26 cellular contexts compared by ENCODE assay signal in the genomic region with DNA sequence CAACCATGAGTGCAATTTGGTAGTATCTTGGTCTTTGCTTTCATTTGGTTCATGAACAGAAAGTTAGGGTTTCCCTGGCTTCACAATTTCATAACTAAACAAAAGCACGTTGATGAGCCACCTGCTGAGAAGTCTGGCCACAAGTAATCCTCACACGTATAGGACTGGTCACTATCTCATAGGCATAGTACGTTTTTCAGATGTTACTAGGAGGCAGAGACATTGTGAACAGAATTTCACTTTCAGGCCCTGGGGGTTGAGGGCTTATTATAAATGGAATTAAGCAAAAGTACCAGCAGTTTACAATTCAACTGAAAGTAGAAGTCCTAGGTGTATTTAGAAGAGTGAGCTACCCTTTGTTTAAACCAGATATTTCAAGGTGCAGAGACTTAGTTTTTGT.
A peak's percentile ranks its signal among the peaks of the same experiment; 100 is the strongest.
DNase-seq lines count a peak whose midpoint lies in the region; ATAC-seq, FAIRE-seq and TF ChIP-seq lines count a peak whose summit lies in the region.
"Had no signal": no experiment of that assay in that cellular context is flagged by ENCODE, and none has a peak within 500 bp of the region (broad histone marks: within the 10 kb centered on the region; RNA-seq: fewer than 3 reads in every experiment).

No MANE protein-coding gene starts in this region.

- H3K79me2 ChIP-seq in MM.1S (ENCODE audit: low read length), result no peaks in the 10 kb centered on the region
- H3K79me2 ChIP-seq in trophoblast cell (ENCODE audit: control insufficient read depth, insufficient read depth, low read length, poor library complexity), result peaks cover 4% of the 10 kb centered on the region

- TF ChIP-seq CTCF in D721Med (IDR thresholded peaks at IDR 0.05; ENCODE audit: insufficient read depth, missing control alignments) (no peak), MM.1S (IDR thresholded peaks at IDR 0.05; ENCODE audit: low read length) (no peak)

- H3K4me3 ChIP-seq in MM.1S (ENCODE audit: low read length) (no peak overlapping the region), trophoblast cell (ENCODE audit: low read depth, low read length) (no peak overlapping the region)
- H3K4me3 ChIP-seq: A549; BLaER1 treated with 17β-estradiol and CSF1 and Interleukin-3, amounts not matched to agents 10 nM and 100 nM; GM23338 had no signal

- peaks cover 11% of the 10 kb centered on the region for H3F3A ChIP-seq in MM.1S (ENCODE audit: insufficient read depth, low read length)

- no peaks in the 10 kb centered on the region for H3K9me3 Mint-ChIP-seq in activated T-cell treated with anti-CD3 and anti-CD28 coated beads, Interleukin-2, amount 50 U/mL, for 24 hours
- H3K9me3 Mint-ChIP-seq: CD14-positive monocyte; CD4-positive, alpha-beta T cell; GM23338; H9; HFFc6 had no signal

- no peak overlapping the region for H3K9ac ChIP-seq in MM.1S (ENCODE audit: low read length)
- H3K9ac ChIP-seq in trophoblast cell (ENCODE audit: low read length), result no peak overlapping the region
- H3K9ac ChIP-seq: BLaER1 treated with 17β-estradiol and CSF1 and Interleukin-3, amounts not matched to agents 10 nM and 100 nM had no signal

- DNase-seq in D721Med (ENCODE audit: insufficient read length, low spot score) (no peak), MM.1S (peak; percentile 80), HUDEP-2 (lab: John Stamatoyannopoulos, UW; ENCODE audit: unreplicated experiment in 76 of 76) (no peak), trophoblast cell (no peak)
- DNase-seq in activated T-cell treated with anti-CD3 and anti-CD28 coated beads, Interleukin-2, amount 50 U/mL, for 24 hours, result no peak
- DNase-seq: 8988T; ACHN; AML-193; BE2C; CD4-positive, alpha-beta T cell; CD8-positive, alpha-beta memory T cell; DMS53; DMS79 treated with DMSO at 0.1 percent for 48 hours; GF-D8; H9; HFFc6 had no signal

- H2BK120ac ChIP-seq in trophoblast cell (ENCODE audit: insufficient read depth, low read length, poor library complexity), result no peak overlapping the region

- H2AFZ ChIP-seq in MM.1S (ENCODE audit: low read length) (no peak overlapping the region), trophoblast cell (ENCODE audit: insufficient read depth, low read length, poor library complexity) (no peak overlapping the region)
- H2AFZ ChIP-seq: GM23338 had no signal

- no peak overlapping the region for H4K8ac ChIP-seq in trophoblast cell (ENCODE audit: low read depth, low read length)

- H3K4me1 Mint-ChIP-seq in activated T-cell treated with anti-CD3 and anti-CD28 coated beads, Interleukin-2, amount 50 U/mL, for 24 hours (ENCODE audit: low read depth), result no peaks in the 10 kb centered on the region
- H3K4me1 Mint-ChIP-seq: CD8-positive, alpha-beta memory T cell had no signal

- peak; percentile 65 for ATAC-seq in GM18498 (IDR thresholded peaks at IDR 0.05; ENCODE audit: unreplicated experiment)
- peak; percentile 67 for ATAC-seq in HG02870 (IDR thresholded peaks at IDR 0.05; ENCODE audit: unreplicated experiment)
- ATAC-seq in HG02642 (IDR thresholded peaks at IDR 0.05; ENCODE audit: poor library complexity, unreplicated experiment), result no peak
- ATAC-seq: A549, GM23338, HCT116 had no signal

- no peak overlapping the region for H3K18ac ChIP-seq in trophoblast cell (ENCODE audit: low read length)

- H2BK5ac ChIP-seq in trophoblast cell (ENCODE audit: low read depth, low read length, poor library complexity), result no peak overlapping the region

- no peak overlapping the region for H2AK5ac ChIP-seq in trophoblast cell (ENCODE audit: low read length)

- no CpG with 5 or more reads among the region's 3 CpGs for WGBS in trophoblast cell (ENCODE audit: extremely low coverage, insufficient coverage, insufficient read length)

- no peak overlapping the region for H2BK12ac ChIP-seq in trophoblast cell (ENCODE audit: low read length)

- H3K27me3 ChIP-seq in MM.1S (replicated peaks; ENCODE audit: insufficient read depth, low read length) (no peaks in the 10 kb centered on the region), trophoblast cell (ENCODE audit: insufficient read depth, low read length) (no peaks in the 10 kb centered on the region)
- H3K27me3 ChIP-seq: BE2C; BLaER1 treated with 17β-estradiol and CSF1 and Interleukin-3, amounts not matched to agents 10 nM and 100 nM had no signal

- no peak overlapping the region for H4K12ac ChIP-seq in trophoblast cell (ENCODE audit: low read depth, low read length)

- H3K4me1 ChIP-seq in MM.1S (ENCODE audit: low read length) (peaks cover 8% of the 10 kb centered on the region), trophoblast cell (ENCODE audit: control insufficient read depth in 1 of 2, insufficient read depth in 2 of 2, low read length in 2 of 2) (peaks cover 15% of the 10 kb centered on the region in 2 experiments)
- H3K4me1 ChIP-seq: A549, BE2C had no signal

- H3K79me1 ChIP-seq in trophoblast cell (ENCODE audit: low read length), result peaks cover 13% of the 10 kb centered on the region

- no peak overlapping the region for H3K23ac ChIP-seq in trophoblast cell (ENCODE audit: low read length)

- H3K14ac ChIP-seq in trophoblast cell (ENCODE audit: low read length), result no peak overlapping the region

- H3K4ac ChIP-seq in trophoblast cell (ENCODE audit: low read depth, low read length), result no peak overlapping the region

- H3K9me2 ChIP-seq in MM.1S (replicated peaks; ENCODE audit: insufficient read depth, low read length), result no peaks in the 10 kb centered on the region

- no peak overlapping the region for H3K27ac Mint-ChIP-seq in activated T-cell treated with anti-CD3 and anti-CD28 coated beads, Interleukin-2, amount 50 U/mL, for 24 hours
- H3K27ac Mint-ChIP-seq: CD14-positive monocyte; CD4-positive, alpha-beta T cell; CD8-positive, alpha-beta memory T cell; GM23338; H9; HFFc6 had no signal

- no peak overlapping the region; the same call in 1 of the 2 replicates for H3K27ac ChIP-seq in MM.1S (ENCODE audit: low read length)
- H3K27ac ChIP-seq in trophoblast cell (ENCODE audit: low read depth, low read length), result no peak overlapping the region
- H3K27ac ChIP-seq: A549; BLaER1 treated with 17β-estradiol and CSF1 and Interleukin-3, amounts not matched to agents 10 nM and 100 nM had no signal

- FAIRE-seq in D721Med (lab: Jason Lieb, UNC), result peak; percentile 98
- FAIRE-seq: A549, GM18507, GM19239 had no signal

- H3K36me3 ChIP-seq in MM.1S (replicated peaks; ENCODE audit: insufficient read depth, low read length) (no peaks in the 10 kb centered on the region), trophoblast cell (ENCODE audit: control insufficient read depth in 1 of 2, insufficient read depth in 2 of 2, low read length in 2 of 2) (peaks cover 10 to 13% of the 10 kb centered on the region in 2 experiments)
- H3K36me3 ChIP-seq: BE2C had no signal

- H3K4me3 Mint-ChIP-seq in activated T-cell treated with anti-CD3 and anti-CD28 coated beads, Interleukin-2, amount 50 U/mL, for 24 hours, result no peak overlapping the region
- H3K4me3 Mint-ChIP-seq: CD14-positive monocyte; CD4-positive, alpha-beta T cell; CD8-positive, alpha-beta memory T cell; GM23338; H9; HFFc6 had no signal

- H3K9me3 ChIP-seq in MM.1S (replicated peaks; ENCODE audit: insufficient read depth, low read length) (no peaks in the 10 kb centered on the region), trophoblast cell (ENCODE audit: insufficient read depth, low read depth, low read length) (no peaks in the 10 kb centered on the region)
- H3K9me3 ChIP-seq: A549; BE2C; BLaER1 treated with 17β-estradiol and CSF1 and Interleukin-3, amounts not matched to agents 10 nM and 100 nM had no signal

- H3K36me3 Mint-ChIP-seq in activated T-cell treated with anti-CD3 and anti-CD28 coated beads, Interleukin-2, amount 50 U/mL, for 24 hours (ENCODE audit: low read depth), result peaks cover 2% of the 10 kb centered on the region
- H3K36me3 Mint-ChIP-seq: CD14-positive monocyte had no signal

- no peak overlapping the region for H3K4me2 ChIP-seq in MM.1S (ENCODE audit: low read depth, low read length)
- H3K4me2 ChIP-seq in trophoblast cell (ENCODE audit: low read length), result no peak overlapping the region
- H3K4me2 ChIP-seq: A549; BLaER1 treated with 17β-estradiol and CSF1 and Interleukin-3, amounts not matched to agents 10 nM and 100 nM; GM23338 had no signal

- no peaks in the 10 kb centered on the region for H4K20me1 ChIP-seq in MM.1S (ENCODE audit: insufficient read depth, low read length)
- H4K20me1 ChIP-seq: BLaER1 treated with 17β-estradiol and CSF1 and Interleukin-3, amounts not matched to agents 10 nM and 100 nM had no signal

- no peak overlapping the region for H4K91ac ChIP-seq in trophoblast cell (ENCODE audit: low read depth, low read length)

- H3K27me3 Mint-ChIP-seq in activated T-cell treated with anti-CD3 and anti-CD28 coated beads, Interleukin-2, amount 50 U/mL, for 24 hours, result no peaks in the 10 kb centered on the region
- H3K27me3 Mint-ChIP-seq: CD4-positive, alpha-beta T cell had no signal
